ENCODE assay signal across 2 cellular contexts in genomic region chr16:66539628-66540469, GRCh38.
TF ChIP-seq lines count a peak whose summit lies in the region.

No MANE protein-coding gene starts in this region.

TF ChIP-seq in GM12891, 5 proteins besides CTCF, POLR2A, EP300 and RAD21:
- TF ChIP-seq POU2F2 (IDR thresholded peaks at IDR 0.05; ENCODE audit: low read depth, low read length) (no peak), PAX5 (IDR thresholded peaks at IDR 0.05; ENCODE audit: insufficient read depth, low read length, severe bottlenecking) (peak; percentile 80), TAF1 (IDR thresholded peaks at IDR 0.05; ENCODE audit: low read depth, low read length) (no peak), POLR2AphosphoS5 (IDR thresholded peaks at IDR 0.05; ENCODE audit: low read depth, low read length) (no peak), SPI1 (IDR thresholded peaks at IDR 0.05; ENCODE audit: low read depth, low read length) (no peak)

TF ChIP-seq in HepG2, 621 proteins besides CTCF, POLR2A, EP300 and RAD21:
- TF ChIP-seq ZNF260 (CRISPR knock-in tag; IDR thresholded peaks at IDR 0.05; ENCODE audit: borderline replicate concordance, low read depth) = no peak
- peak; percentile 67 for TF ChIP-seq ZNF652 (CRISPR knock-in tag; IDR thresholded peaks at IDR 0.05; ENCODE audit: borderline replicate concordance, low read depth)
- TF ChIP-seq ZBTB20 (CRISPR knock-in tag; IDR thresholded peaks at IDR 0.05; ENCODE audit: borderline replicate concordance, low read depth) = no peak
- TF ChIP-seq AGO2 (optimal IDR thresholded peaks at IDR 0.05; ENCODE audit: low read depth, low read length) = no peak
- peak; percentile 71 for TF ChIP-seq MAFF (IDR thresholded peaks at IDR 0.05; ENCODE audit: low read depth, low read length)
- peak; percentile 42 for TF ChIP-seq MNT (IDR thresholded peaks at IDR 0.05)
- no peak for TF ChIP-seq ZFY (CRISPR knock-in tag; IDR thresholded peaks at IDR 0.05)
- TF ChIP-seq ZHX2 (IDR thresholded peaks at IDR 0.05; ENCODE audit: low read depth) = no peak
- TF ChIP-seq ZHX2 (CRISPR knock-in tag; IDR thresholded peaks at IDR 0.05; ENCODE audit: borderline replicate concordance) = no peak
- TF ChIP-seq MAFK (conservative IDR thresholded peaks at IDR 0.05 in 1 of 2, IDR thresholded peaks at IDR 0.05 in 1 of 2; ENCODE audit: low read length in 2 of 2) = peak; percentile 85
